In genomic region chr11:72598901-72599300, GRCh38 we compare ENCODE assay signal across 8 cellular contexts.
DNase-seq lines count a peak whose midpoint lies in the region; ATAC-seq and TF ChIP-seq lines count a peak whose summit lies in the region.

No MANE protein-coding gene starts in this region.

- TF ChIP-seq CTCF in A673 (conservative IDR thresholded peaks at IDR 0.05; ENCODE audit: low read depth, low read length) (0 out of 2 replicates have a peak, but pooled peaks have one; percentile 17), choroid plexus epithelial cell (conservative IDR thresholded peaks at IDR 0.05; ENCODE audit: low read depth, low read length) (peak; percentile 75), right lobe of liver (IDR thresholded peaks at IDR 0.05) (peak; percentile 50 to 65 (median 55))

- H3K36me3 ChIP-seq in A673 (ENCODE audit: insufficient read depth, low read length, poor library complexity, severe bottlenecking) (no peaks in the 10 kb centered on the region), right lobe of liver (no peaks in the 10 kb centered on the region)

- H3K27me3 ChIP-seq in A673 (replicated peaks; ENCODE audit: insufficient read depth, low read depth, low read length, poor library complexity) (no peaks in the 10 kb centered on the region), right lobe of liver (no peaks in the 10 kb centered on the region)

- 37% methylated on average over 4 of the region's 11 CpGs for WGBS in right lobe of liver (ENCODE audit: insufficient coverage, low coverage, low lambda C conversion rate, missing lambda C conversion rate)

- H3K9me3 ChIP-seq in A673 (ENCODE audit: low read depth, low read length, poor library complexity, severe bottlenecking) = no peaks in the 10 kb centered on the region
- no peaks in the 10 kb centered on the region for H3K9me3 ChIP-seq in right lobe of liver

- CTCF ChIA-PET in A673 (lab: Charles Lee) = interaction anchor here (0.7 kb wide), 1 partner anchor 25 kb away, joined by 3 read pairs; no protein-coding TSS in a partner anchor

- H3K4me1 ChIP-seq in A673 (ENCODE audit: insufficient read depth, low read length, poor library complexity, severe bottlenecking) (no peaks in the 10 kb centered on the region), right lobe of liver (no peaks in the 10 kb centered on the region)

- POLR2A ChIA-PET in A673 (lab: Charles Lee; ENCODE audit: low non-redundant PET) = no interaction called here

- no TSS peak for BruUV-seq in A673 (replicated peaks; lab: Mats Ljungman, UMichigan)

- no peak for TF ChIP-seq POLR2A in right lobe of liver (IDR thresholded peaks at IDR 0.05)

- H3K27ac ChIP-seq in A673 (ENCODE audit: low read depth, low read length, poor library complexity, severe bottlenecking) (no peak overlapping the region), right lobe of liver (no peak overlapping the region)

- H3K4me3 ChIP-seq in A673 (ENCODE audit: low read depth, low read length, poor library complexity, severe bottlenecking) (no peak overlapping the region), choroid plexus epithelial cell (ENCODE audit: low read depth, low read length) (no peak overlapping the region), right lobe of liver (no peak overlapping the region)

- intact Hi-C loops in A673 (cut with micrococcal nuclease; ENCODE audit: unreplicated experiment) = no loop called here
- intact Hi-C loops in right lobe of liver (cut with DNase I) = loop anchor here in 1 of 2 donors (5.0 kb wide), 1 partner anchor 48 kb away; no protein-coding TSS in a partner anchor

- DNase-seq in A673 (ENCODE audit: low spot score) (no peak), HT1080 (ENCODE audit: low read depth) (peak; percentile 50), choroid plexus epithelial cell (ENCODE audit: low read depth) (peak; percentile 58), right lobe of liver (peak in 1 of 3 donors; percentile 70), NCI-H1694 treated with DMSO at 0.1 percent for 48 hours (lab: John Stamatoyannopoulos, UW) (no peak), DMS79 treated with DMSO at 0.1 percent for 48 hours (lab: John Stamatoyannopoulos, UW) (no peak)
- DNase-seq in central memory CD4-positive, alpha-beta T cell = no peak

- ATAC-seq in right lobe of liver (peak; percentile 65 to 84 (median 72)), HG02981 (IDR thresholded peaks at IDR 0.05; ENCODE audit: unreplicated experiment) (no peak)

Comparison
In these comparisons a context has a peak if more than half of its experiments do, and no peak if none do; other contexts are left out.
1. DNase-seq: peak in HT1080 (single experiment) and choroid plexus epithelial cell (single experiment); none in A673 (single experiment), NCI-H1694 treated with DMSO at 0.1 percent for 48 hours (single experiment), central memory CD4-positive, alpha-beta T cell (single experiment) and DMS79 treated with DMSO at 0.1 percent for 48 hours (single experiment).
2. CTCF ChIP-seq: peak in every context shown above with its lines; median percentile 75 in choroid plexus epithelial cell; 55 in right lobe of liver; 17 in A673.